In the genomic region with DNA sequence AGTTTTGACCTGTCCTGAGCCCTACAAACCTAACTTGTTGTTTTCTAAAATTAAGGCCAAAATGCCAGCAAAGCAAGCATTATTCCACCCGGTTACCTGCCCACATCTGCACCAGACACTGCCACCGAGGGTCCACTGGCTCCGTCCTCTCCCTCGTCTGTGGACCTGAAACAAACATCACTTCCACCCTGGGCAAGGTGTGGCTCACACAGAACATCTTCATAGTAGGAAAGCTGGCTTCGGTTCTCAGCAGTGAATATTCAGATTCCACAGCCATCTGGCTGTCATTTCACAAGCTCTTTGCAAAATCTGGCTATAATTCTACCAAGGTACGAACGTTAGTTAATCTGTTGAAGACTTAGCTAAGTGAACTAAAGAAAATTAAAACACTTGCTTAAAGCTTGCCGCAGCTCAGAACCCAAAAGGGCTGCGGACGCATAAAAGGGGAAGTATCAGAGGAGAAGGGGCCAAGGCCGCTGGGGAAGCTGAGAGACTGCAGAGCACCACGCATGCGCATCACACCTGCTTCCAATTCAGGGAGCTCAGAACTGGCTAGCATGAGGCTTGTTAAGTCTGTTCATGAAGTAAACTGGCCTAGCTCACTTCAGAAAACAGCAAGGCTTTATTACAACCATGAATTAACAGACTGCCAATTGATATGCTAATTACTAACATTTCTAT, we compare ENCODE assay signal across 1 cellular context.
TF ChIP-seq lines count a peak whose summit lies in the region.

No MANE protein-coding gene starts in this region.

TF ChIP-seq in SK-N-SH, 30 proteins besides CTCF, POLR2A, EP300 and RAD21 (continued from another document):
- TF ChIP-seq NFIC (IDR thresholded peaks at IDR 0.05; ENCODE audit: borderline replicate concordance) (no peak), TAF1 (IDR thresholded peaks at IDR 0.05; ENCODE audit: borderline replicate concordance, low read depth, low read length) (no peak), JUND (IDR thresholded peaks at IDR 0.05) (no peak)
- TF ChIP-seq, protein P1, sequence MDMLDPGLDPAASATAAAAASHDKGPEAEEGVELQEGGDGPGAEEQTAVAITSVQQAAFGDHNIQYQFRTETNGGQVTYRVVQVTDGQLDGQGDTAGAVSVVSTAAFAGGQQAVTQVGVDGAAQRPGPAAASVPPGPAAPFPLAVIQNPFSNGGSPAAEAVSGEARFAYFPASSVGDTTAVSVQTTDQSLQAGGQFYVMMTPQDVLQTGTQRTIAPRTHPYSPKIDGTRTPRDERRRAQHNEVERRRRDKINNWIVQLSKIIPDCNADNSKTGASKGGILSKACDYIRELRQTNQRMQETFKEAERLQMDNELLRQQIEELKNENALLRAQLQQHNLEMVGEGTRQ (IDR thresholded peaks at IDR 0.05; ENCODE audit: borderline replicate concordance, low read depth, low read length): no peak
TF ChIP-seq in SK-N-SH: peak in this region for 0.
